1 cellular context compared by ENCODE assay signal in the genomic region with DNA sequence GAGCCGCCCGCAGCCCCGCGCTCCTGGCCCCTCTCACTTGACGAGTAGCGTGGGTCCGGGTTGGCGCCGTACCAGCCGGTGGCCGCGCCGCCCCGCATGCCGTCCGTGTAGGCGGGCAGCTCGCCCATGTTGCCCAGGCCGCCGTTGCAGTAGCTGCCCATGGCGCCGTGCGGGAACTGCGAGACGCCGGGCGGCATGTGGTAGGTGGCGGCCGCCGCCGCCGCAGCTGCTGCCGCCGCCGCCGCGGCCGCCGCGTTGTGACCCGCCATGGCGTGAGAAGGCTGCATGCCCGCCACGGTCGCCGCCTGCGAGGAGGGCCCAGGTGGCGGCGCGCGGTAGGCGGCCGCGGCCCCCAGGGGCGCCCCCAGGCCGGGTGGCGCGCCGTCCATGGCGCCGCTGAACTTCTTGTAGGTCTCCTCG.
TF ChIP-seq lines count a peak whose summit lies in the region.

No MANE protein-coding gene starts in this region.

TF ChIP-seq in WTC11, 78 proteins besides CTCF, POLR2A, EP300 and RAD21 (continued from another document):
- TF ChIP-seq, protein P1, sequence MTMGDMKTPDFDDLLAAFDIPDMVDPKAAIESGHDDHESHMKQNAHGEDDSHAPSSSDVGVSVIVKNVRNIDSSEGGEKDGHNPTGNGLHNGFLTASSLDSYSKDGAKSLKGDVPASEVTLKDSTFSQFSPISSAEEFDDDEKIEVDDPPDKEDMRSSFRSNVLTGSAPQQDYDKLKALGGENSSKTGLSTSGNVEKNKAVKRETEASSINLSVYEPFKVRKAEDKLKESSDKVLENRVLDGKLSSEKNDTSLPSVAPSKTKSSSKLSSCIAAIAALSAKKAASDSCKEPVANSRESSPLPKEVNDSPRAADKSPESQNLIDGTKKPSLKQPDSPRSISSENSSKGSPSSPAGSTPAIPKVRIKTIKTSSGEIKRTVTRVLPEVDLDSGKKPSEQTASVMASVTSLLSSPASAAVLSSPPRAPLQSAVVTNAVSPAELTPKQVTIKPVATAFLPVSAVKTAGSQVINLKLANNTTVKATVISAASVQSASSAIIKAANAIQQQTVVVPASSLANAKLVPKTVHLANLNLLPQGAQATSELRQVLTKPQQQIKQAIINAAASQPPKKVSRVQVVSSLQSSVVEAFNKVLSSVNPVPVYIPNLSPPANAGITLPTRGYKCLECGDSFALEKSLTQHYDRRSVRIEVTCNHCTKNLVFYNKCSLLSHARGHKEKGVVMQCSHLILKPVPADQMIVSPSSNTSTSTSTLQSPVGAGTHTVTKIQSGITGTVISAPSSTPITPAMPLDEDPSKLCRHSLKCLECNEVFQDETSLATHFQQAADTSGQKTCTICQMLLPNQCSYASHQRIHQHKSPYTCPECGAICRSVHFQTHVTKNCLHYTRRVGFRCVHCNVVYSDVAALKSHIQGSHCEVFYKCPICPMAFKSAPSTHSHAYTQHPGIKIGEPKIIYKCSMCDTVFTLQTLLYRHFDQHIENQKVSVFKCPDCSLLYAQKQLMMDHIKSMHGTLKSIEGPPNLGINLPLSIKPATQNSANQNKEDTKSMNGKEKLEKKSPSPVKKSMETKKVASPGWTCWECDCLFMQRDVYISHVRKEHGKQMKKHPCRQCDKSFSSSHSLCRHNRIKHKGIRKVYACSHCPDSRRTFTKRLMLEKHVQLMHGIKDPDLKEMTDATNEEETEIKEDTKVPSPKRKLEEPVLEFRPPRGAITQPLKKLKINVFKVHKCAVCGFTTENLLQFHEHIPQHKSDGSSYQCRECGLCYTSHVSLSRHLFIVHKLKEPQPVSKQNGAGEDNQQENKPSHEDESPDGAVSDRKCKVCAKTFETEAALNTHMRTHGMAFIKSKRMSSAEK (CRISPR knock-in tag; IDR thresholded peaks at IDR 0.05; ENCODE audit: borderline replicate concordance) = no peak
- 0 out of 2 replicates have a peak, but pooled peaks have one; percentile 9 for TF ChIP-seq FOXK1 (CRISPR knock-in tag; IDR thresholded peaks at IDR 0.05)
- TF ChIP-seq MLX (CRISPR knock-in tag; IDR thresholded peaks at IDR 0.05) = no peak
- no peak for TF ChIP-seq OVOL2 (CRISPR knock-in tag; IDR thresholded peaks at IDR 0.05; ENCODE audit: borderline replicate concordance)
- TF ChIP-seq ZNF219 (CRISPR knock-in tag; IDR thresholded peaks at IDR 0.05; ENCODE audit: borderline replicate concordance) = no peak
- no peak for TF ChIP-seq ZNF425 (CRISPR knock-in tag; conservative IDR thresholded peaks at IDR 0.05)
- TF ChIP-seq, protein P2, sequence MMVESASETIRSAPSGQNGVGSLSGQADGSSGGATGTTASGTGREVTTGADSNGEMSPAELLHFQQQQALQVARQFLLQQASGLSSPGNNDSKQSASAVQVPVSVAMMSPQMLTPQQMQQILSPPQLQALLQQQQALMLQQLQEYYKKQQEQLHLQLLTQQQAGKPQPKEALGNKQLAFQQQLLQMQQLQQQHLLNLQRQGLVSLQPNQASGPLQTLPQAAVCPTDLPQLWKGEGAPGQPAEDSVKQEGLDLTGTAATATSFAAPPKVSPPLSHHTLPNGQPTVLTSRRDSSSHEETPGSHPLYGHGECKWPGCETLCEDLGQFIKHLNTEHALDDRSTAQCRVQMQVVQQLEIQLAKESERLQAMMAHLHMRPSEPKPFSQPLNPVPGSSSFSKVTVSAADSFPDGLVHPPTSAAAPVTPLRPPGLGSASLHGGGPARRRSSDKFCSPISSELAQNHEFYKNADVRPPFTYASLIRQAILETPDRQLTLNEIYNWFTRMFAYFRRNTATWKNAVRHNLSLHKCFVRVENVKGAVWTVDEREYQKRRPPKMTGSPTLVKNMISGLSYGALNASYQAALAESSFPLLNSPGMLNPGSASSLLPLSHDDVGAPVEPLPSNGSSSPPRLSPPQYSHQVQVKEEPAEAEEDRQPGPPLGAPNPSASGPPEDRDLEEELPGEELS (CRISPR knock-in tag; IDR thresholded peaks at IDR 0.05) = no peak; the same call in 1 of the 2 replicates
- TF ChIP-seq ZNF423 (CRISPR knock-in tag; IDR thresholded peaks at IDR 0.05) = peak; percentile 76
- 0 out of 2 replicates have a peak, but pooled peaks have one; percentile 16 for TF ChIP-seq CREM (CRISPR knock-in tag; IDR thresholded peaks at IDR 0.05)
TF ChIP-seq in WTC11: peak in this region for 3.
